In the genomic region with DNA sequence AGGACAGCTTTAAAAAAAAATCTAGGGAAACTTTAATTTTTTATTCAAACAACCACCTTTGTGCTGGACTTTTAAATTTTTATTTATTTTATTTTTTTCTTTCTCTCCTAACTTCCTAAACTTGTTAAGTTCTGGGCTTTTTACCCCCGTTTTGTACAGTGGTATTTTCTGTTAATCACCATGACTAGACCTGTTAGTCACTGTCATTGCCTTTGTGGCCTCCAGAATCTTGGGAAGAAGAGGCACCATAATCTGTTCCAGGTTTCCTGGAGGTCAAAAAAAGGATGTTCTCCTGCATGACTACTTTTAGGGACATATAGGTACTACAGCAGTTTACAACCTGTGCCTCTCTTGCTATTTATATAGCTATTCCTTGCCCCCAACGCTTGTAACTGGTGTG, we compare ENCODE assay signal across 18 cellular contexts. TPM values are rescaled to one million over a fixed set of nuclear protein-coding genes. Genes with fewer than 3 reads are reported as not detected.
DNase-seq lines count a peak whose midpoint lies in the region; ATAC-seq and TF ChIP-seq lines count a peak whose summit lies in the region.
"Had no signal": no experiment of that assay in that cellular context is flagged by ENCODE, and none has a peak within 500 bp of the region (broad histone marks: within the 10 kb centered on the region; RNA-seq: fewer than 3 reads in every experiment).

No MANE protein-coding gene starts in this region.

- H3K27ac Mint-ChIP-seq in endodermal cell: no peak overlapping the region
- H3K27ac Mint-ChIP-seq in nephron progenitor cell: peak overlapping the region; percentile 100

- peak overlapping the region; percentile 98 for H3K27ac ChIP-seq in cardiac muscle cell
- peak overlapping the region in 2 of 12 donors; percentile 7 to 62 for H3K27ac ChIP-seq in heart left ventricle
- no peak overlapping the region for H3K27ac ChIP-seq in endodermal cell (ENCODE audit: low read depth, low read length)
- H3K27ac ChIP-seq: C4-2B, KMS-11 had no signal

- H3K36me3 ChIP-seq in cardiac muscle cell (no peaks in the 10 kb centered on the region), heart left ventricle (no peaks in the 10 kb centered on the region), endodermal cell (ENCODE audit: control insufficient read depth, insufficient read depth, low read length) (no peaks in the 10 kb centered on the region)

- H3K9ac ChIP-seq in endodermal cell (ENCODE audit: extremely low read depth, low read length, poor library complexity, severe bottlenecking): no peak overlapping the region
- H3K9ac ChIP-seq: KMS-11 had no signal

- ATAC-seq in heart left ventricle: no peak
- no peak for ATAC-seq in SK-N-SH treated with all-trans-retinoic acid at 6 μM for 48 hours
- no peak for ATAC-seq in GM21529 (IDR thresholded peaks at IDR 0.05; ENCODE audit: unreplicated experiment)

- H3K27me3 Mint-ChIP-seq in endodermal cell (ENCODE audit: insufficient read depth) (no peaks in the 10 kb centered on the region), nephron progenitor cell (ENCODE audit: low read depth, poor library complexity) (no peaks in the 10 kb centered on the region)

- H3K9me3 ChIP-seq in cardiac muscle cell (ENCODE audit: low read depth): no peaks in the 10 kb centered on the region
- H3K9me3 ChIP-seq in heart left ventricle: peaks cover 0 to 4% (median 0%) of the 10 kb centered on the region in 12 donors
- peaks cover 45% of the 10 kb centered on the region for H3K9me3 ChIP-seq in endodermal cell (ENCODE audit: control insufficient read depth, low read length)

- DNase-seq in cardiac muscle cell (ENCODE audit: low read depth in 1 of 2, low spot score in 1 of 2) (no peak), heart left ventricle (no peak), endodermal cell (no peak), nephron progenitor cell (no peak), anterior cingulate cortex (lab: John Stamatoyannopoulos, UW) (no peak), activated T-cell treated with anti-CD3 and anti-CD28 coated beads for 4 hours (no peak)
- DNase-seq: 8988T, COR-L47, DMS153, NCI-H1092, NCI-H1694, NCI-H345, NCI-H526 treated with DMSO at 0.1 percent for 48 hours, RPMI8226 had no signal

- TF ChIP-seq CTCF in cardiac muscle cell (IDR thresholded peaks at IDR 0.05; ENCODE audit: low read depth, low read length) (no peak), heart left ventricle (IDR thresholded peaks at IDR 0.05) (no peak), endodermal cell (conservative IDR thresholded peaks at IDR 0.05) (no peak), nephron progenitor cell (IDR thresholded peaks at IDR 0.05) (no peak)

- H3K4me3 Mint-ChIP-seq in endodermal cell: no peak overlapping the region
- no peak overlapping the region for H3K4me3 Mint-ChIP-seq in nephron progenitor cell

- WGBS in heart left ventricle, 4 donors: 85 to 90% (median 87%) methylated on average over 2 of the region's 2 CpGs
- WGBS in endodermal cell (ENCODE audit: insufficient coverage in 1 of 2, insufficient read length in 1 of 2), 2 experiments: 77% methylated on average over 2 of the region's 2 CpGs; no CpG with 5 or more reads in 1 of the 2 experiments

- peaks cover 45% of the 10 kb centered on the region for H3K9me3 Mint-ChIP-seq in endodermal cell
- peaks cover 39% of the 10 kb centered on the region for H3K9me3 Mint-ChIP-seq in nephron progenitor cell

- TF ChIP-seq POLR2A in heart left ventricle (IDR thresholded peaks at IDR 0.05): no peak

- intact Hi-C loops in heart left ventricle (cut with DNase I): no loop called here

- H3K4me1 ChIP-seq in cardiac muscle cell (ENCODE audit: low read depth): peaks cover 21% of the 10 kb centered on the region
- H3K4me1 ChIP-seq in heart left ventricle: peaks cover 0 to 12% (median 4%) of the 10 kb centered on the region in 12 donors
- no peaks in the 10 kb centered on the region for H3K4me1 ChIP-seq in endodermal cell (ENCODE audit: control insufficient read depth, insufficient read depth, low read length)

- peaks cover 19% of the 10 kb centered on the region for H3K36me3 Mint-ChIP-seq in endodermal cell (ENCODE audit: low read depth)
- H3K36me3 Mint-ChIP-seq in nephron progenitor cell (ENCODE audit: low read depth): peaks cover 51% of the 10 kb centered on the region

- H3K4me1 Mint-ChIP-seq in endodermal cell (peaks cover 21% of the 10 kb centered on the region), nephron progenitor cell (peaks cover 51% of the 10 kb centered on the region)

- H3K4me3 ChIP-seq in cardiac muscle cell (no peak overlapping the region), heart left ventricle (no peak overlapping the region), endodermal cell (ENCODE audit: low read length) (peak overlapping the region; percentile 70)

- H3K27me3 ChIP-seq in cardiac muscle cell: no peaks in the 10 kb centered on the region
- H3K27me3 ChIP-seq in heart left ventricle: no peaks in the 10 kb centered on the region
- H3K27me3 ChIP-seq in endodermal cell (ENCODE audit: control insufficient read depth, insufficient read depth, low read length, poor library complexity, severe bottlenecking): no peaks in the 10 kb centered on the region

TF ChIP-seq in SK-N-SH treated with all-trans-retinoic acid at 6 μM for 48 hours, 23 proteins besides CTCF, POLR2A, EP300 and RAD21:
- TF ChIP-seq POU6F1 (CRISPR knock-in tag; IDR thresholded peaks at IDR 0.05; ENCODE audit: borderline replicate concordance, low read depth): no peak
- no peak for TF ChIP-seq GLIS3 (CRISPR knock-in tag; IDR thresholded peaks at IDR 0.05)
- TF ChIP-seq, protein P1, sequence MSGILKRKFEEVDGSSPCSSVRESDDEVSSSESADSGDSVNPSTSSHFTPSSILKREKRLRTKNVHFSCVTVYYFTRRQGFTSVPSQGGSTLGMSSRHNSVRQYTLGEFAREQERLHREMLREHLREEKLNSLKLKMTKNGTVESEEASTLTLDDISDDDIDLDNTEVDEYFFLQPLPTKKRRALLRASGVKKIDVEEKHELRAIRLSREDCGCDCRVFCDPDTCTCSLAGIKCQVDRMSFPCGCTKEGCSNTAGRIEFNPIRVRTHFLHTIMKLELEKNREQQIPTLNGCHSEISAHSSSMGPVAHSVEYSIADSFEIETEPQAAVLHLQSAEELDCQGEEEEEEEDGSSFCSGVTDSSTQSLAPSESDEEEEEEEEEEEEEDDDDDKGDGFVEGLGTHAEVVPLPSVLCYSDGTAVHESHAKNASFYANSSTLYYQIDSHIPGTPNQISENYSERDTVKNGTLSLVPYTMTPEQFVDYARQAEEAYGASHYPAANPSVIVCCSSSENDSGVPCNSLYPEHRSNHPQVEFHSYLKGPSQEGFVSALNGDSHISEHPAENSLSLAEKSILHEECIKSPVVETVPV (CRISPR knock-in tag; IDR thresholded peaks at IDR 0.05): no peak

RNA-seq across cellular contexts. Expression of gene DDX50, which starts 31.1 kb away (rescaled TPM):
- total RNA-seq in cardiac muscle cell (48.2 and 52.0 TPM in 2 replicates), heart left ventricle (10 to 100 TPM; 14.0 to 26.9 (median 20.2) TPM), endodermal cell (10 to 100 TPM; 38.0 to 46.5 TPM)
- polyA plus RNA-seq in cardiac muscle cell (48.6 and 52.7 TPM in 2 replicates), heart left ventricle (10 to 100 TPM in 1 of 2 donors, 1 to 10 TPM in 1; 7.4 to 20.0 TPM)
- polyA plus RNA-seq in endodermal cell (2013, experiment 1 of 2): 56.3 TPM
- polyA plus RNA-seq in endodermal cell (2013, experiment 2 of 2): 57.0 TPM

RNA-seq across cellular contexts. Expression of gene STOX1, which starts 42.7 kb away (rescaled TPM):
- total RNA-seq in cardiac muscle cell (6.0 TPM in 2 replicates), heart left ventricle (1 to 10 TPM in 2 of 9 donors, under 1 TPM in 6, not detected in 1; 0.09 to 1.2 (median 0.27) TPM), endodermal cell (1 to 10 TPM; 4.5 to 5.2 TPM)
- polyA plus RNA-seq in cardiac muscle cell (6.7 and 10.6 TPM in 2 replicates), heart left ventricle (under 1 TPM; 0.14 to 0.42 TPM)
- 5.1 TPM for polyA plus RNA-seq in endodermal cell (2013, experiment 1 of 2)
- polyA plus RNA-seq in endodermal cell (2013, experiment 2 of 2): 6.7 TPM
